9 cellular contexts compared by ENCODE assay signal in genomic region chrX:156030474-156030873, GRCh38. TPM values are rescaled to one million over a fixed set of nuclear protein-coding genes. Genes with fewer than 3 reads are reported as not detected.
A peak's percentile ranks its signal among the peaks of the same experiment; 100 is the strongest.
DNase-seq lines count a peak whose midpoint lies in the region; ATAC-seq, FAIRE-seq and TF ChIP-seq lines count a peak whose summit lies in the region.
"Not testable (repeated sequence)": the region's sequence is repeated elsewhere in the genome, so short reads cannot be mapped to it uniquely, and the experiment has no call there.
"Had no signal": no experiment of that assay in that cellular context is flagged by ENCODE, and none has a peak within 500 bp of the region (broad histone marks: within the 10 kb centered on the region; RNA-seq: fewer than 3 reads in every experiment).

No MANE protein-coding gene starts in this region.

- in situ Hi-C loops in IMR-90 (cut with MboI; ENCODE audit: low sequenced_read_pairs); GM12878 (cut with MboI): not testable (repeated sequence)

- H3K4me2 ChIP-seq in IMR-90 (ENCODE audit: low read depth, low read length); GM12878 (ENCODE audit: control insufficient read depth, insufficient read depth): not testable (repeated sequence)

- not testable (repeated sequence) for H4K20me1 ChIP-seq in IMR-90 (ENCODE audit: insufficient read depth, low read length); GM12878 (ENCODE audit: control insufficient read depth, insufficient read depth)

- POLR2A ChIA-PET in IMR-90 (lab: Charles Lee; ENCODE audit: unreplicated experiment); GM12878 (lab: Charles Lee): not testable (repeated sequence)

- not testable (repeated sequence) for H3K56ac ChIP-seq in IMR-90 (ENCODE audit: extremely low read depth, insufficient read depth, low read length)

- not testable (repeated sequence) for H3K4me3 Mint-ChIP-seq in immature natural killer cell, naive B cell

- H3K27ac ChIP-seq in IMR-90 (ENCODE audit: insufficient read depth, low read length); GM12878 (ENCODE audit: control insufficient read depth, insufficient read depth): not testable (repeated sequence)

- BruUV-seq in IMR-90 (replicated peaks; lab: Mats Ljungman, UMichigan); GM12878 (replicated peaks; lab: Mats Ljungman, UMichigan): not testable (repeated sequence)

- TF ChIP-seq RAD21 in IMR-90 (IDR thresholded peaks at IDR 0.05; ENCODE audit: low read length); GM12878 (IDR thresholded peaks at IDR 0.05; ENCODE audit: insufficient read depth, low read depth, low read length): not testable (repeated sequence)

- H3K36me3 Mint-ChIP-seq in immature natural killer cell, naive B cell: not testable (repeated sequence)

- H3K4me3 ChIP-seq in IMR-90 (ENCODE audit: insufficient read depth, low read depth, low read length); GM12878: not testable (repeated sequence)

- CTCF ChIA-PET in IMR-90 (lab: Yijun Ruan, JAX); GM12878 (lab: Yijun Ruan, JAX): not testable (repeated sequence)

- not testable (repeated sequence) for H2BK15ac ChIP-seq in IMR-90 (ENCODE audit: low read depth, low read length)

- not testable (repeated sequence) for H4K8ac ChIP-seq in IMR-90 (ENCODE audit: low read depth in 2 of 2, low read length in 2 of 2)

- H2AK5ac ChIP-seq in IMR-90 (ENCODE audit: low read depth, low read length): not testable (repeated sequence)

- not testable (repeated sequence) for TF ChIP-seq CTCF in IMR-90 (conservative IDR thresholded peaks at IDR 0.05; ENCODE audit: low read depth, low read length); GM12878 (IDR thresholded peaks at IDR 0.05 in 2 of 3, conservative IDR thresholded peaks at IDR 0.05 in 1 of 3; ENCODE audit: control insufficient read depth in 2 of 3, extremely low read depth in 1 of 3, insufficient read depth in 1 of 3, low read depth in 3 of 3, low read length in 3 of 3)

- H2BK5ac ChIP-seq in IMR-90 (ENCODE audit: low read depth, low read length, poor library complexity, severe bottlenecking): peak overlapping the region; percentile 37

- TF ChIP-seq POLR2A in IMR-90 (IDR thresholded peaks at IDR 0.05; ENCODE audit: low read depth, low read length); GM12878 (IDR thresholded peaks at IDR 0.05; ENCODE audit: low read depth, low read length): not testable (repeated sequence)

- not testable (repeated sequence) for H3K27me3 Mint-ChIP-seq in immature natural killer cell (ENCODE audit: low read depth in 3 of 3); naive B cell

- not testable (repeated sequence) for H3K9me1 ChIP-seq in IMR-90 (ENCODE audit: insufficient read depth, low read length)

- SMC1A ChIA-PET in GM12878 (lab: Charles Lee; ENCODE audit: uncharacterized antibody, unreplicated experiment): not testable (repeated sequence)

- not testable (repeated sequence) for H3K14ac ChIP-seq in IMR-90 (replicated peaks; ENCODE audit: low read depth, low read length)

- H2BK20ac ChIP-seq in IMR-90 (ENCODE audit: low read depth, low read length): not testable (repeated sequence)

- not testable (repeated sequence) for ATAC-seq in IMR-90 (ENCODE audit: low read depth); GM12878; naive B cell (ENCODE audit: low read depth in 2 of 2)

- not testable (repeated sequence) for H2AFZ ChIP-seq in IMR-90 (replicated peaks; ENCODE audit: low read length, poor library complexity); GM12878 (ENCODE audit: control insufficient read depth, low read depth, low read length)

- H3K23ac ChIP-seq in IMR-90 (ENCODE audit: low read depth, low read length): not testable (repeated sequence)

- H3K18ac ChIP-seq in IMR-90 (ENCODE audit: low read depth, low read length): not testable (repeated sequence)

- not testable (repeated sequence) for H3K27ac Mint-ChIP-seq in immature natural killer cell, naive B cell

- intact Hi-C loops in IMR-90 (cut with micrococcal nuclease); GM12878 (cut with micrococcal nuclease; ENCODE audit: unreplicated experiment): not testable (repeated sequence)

- not testable (repeated sequence) for H3K9me3 ChIP-seq in IMR-90 (ENCODE audit: control insufficient read depth, insufficient read depth, low read length); GM12878 (replicated peaks; ENCODE audit: control insufficient read depth, insufficient read depth, low read length)

- dilution Hi-C loops in IMR-90 (cut with HindIII; ENCODE audit: low sequenced_read_pairs, unreplicated experiment): not testable (repeated sequence)

- RAD21 ChIA-PET in GM12878 (lab: Charles Lee; ENCODE audit: unreplicated experiment): not testable (repeated sequence)

- not testable (repeated sequence) for DNase-seq in GM18507 (ENCODE audit: extremely low spot score, insufficient read length, low read depth); IMR-90; GM12878 (ENCODE audit: low read depth, low spot score)
- DNase-seq in activated T-cell treated with anti-CD3 and anti-CD28 coated beads for 4 hours: peak; percentile 38
- peak; percentile 28 to 53 (median 28) for DNase-seq in immature natural killer cell
- peak; percentile 16 for DNase-seq in naive B cell
- peak; percentile 43 to 52 for DNase-seq in stimulated activated CD4-positive, alpha-beta T cell treated with anti-CD3 and anti-CD28 coated beads, Interleukin-2, amount 100 ng/mL, for 48 hours

- H3K79me2 ChIP-seq in GM12878 (ENCODE audit: control insufficient read depth, insufficient read depth, low read length): not testable (repeated sequence)

- H3K9me3 Mint-ChIP-seq in immature natural killer cell, naive B cell: not testable (repeated sequence)

- TF ChIP-seq EP300 in GM12878 (IDR thresholded peaks at IDR 0.05; ENCODE audit: borderline replicate concordance in 1 of 2, control insufficient read depth in 1 of 2, low read depth in 2 of 2, low read length in 2 of 2): not testable (repeated sequence)

- H3K27me3 ChIP-seq in IMR-90 (ENCODE audit: control insufficient read depth, insufficient read depth, low read length); GM12878 (replicated peaks in 1 of 2; ENCODE audit: control insufficient read depth in 2 of 2, insufficient read depth in 2 of 2, low read length in 1 of 2): not testable (repeated sequence)

- H3K79me1 ChIP-seq in IMR-90 (ENCODE audit: low read depth in 1 of 2, low read length in 2 of 2): not testable (repeated sequence)

- H2BK120ac ChIP-seq in IMR-90 (ENCODE audit: low read depth, low read length): not testable (repeated sequence)

- not testable (repeated sequence) for H4K91ac ChIP-seq in IMR-90 (ENCODE audit: insufficient read depth, low read depth, low read length)

- H3K36me3 ChIP-seq in IMR-90 (ENCODE audit: control insufficient read depth, insufficient read depth, low read length); GM12878 (ENCODE audit: control insufficient read depth in 2 of 2, insufficient read depth in 2 of 2, low read length in 1 of 2): not testable (repeated sequence)

- FAIRE-seq in GM18507 (lab: Jason Lieb, UNC): peak; percentile 87
- FAIRE-seq in GM12878 (lab: Jason Lieb, UNC): peak; percentile 78

- not testable (repeated sequence) for H3K4me1 Mint-ChIP-seq in immature natural killer cell, naive B cell

- H3K4me1 ChIP-seq in IMR-90 (ENCODE audit: control insufficient read depth, insufficient read depth, low read length); GM12878 (ENCODE audit: control insufficient read depth, insufficient read depth, low read length): not testable (repeated sequence)

- H2AK9ac ChIP-seq in IMR-90 (replicated peaks; ENCODE audit: low read depth, low read length, poor library complexity): not testable (repeated sequence)

- H3K4ac ChIP-seq in IMR-90 (ENCODE audit: low read depth, low read length): not testable (repeated sequence)

- not testable (repeated sequence) for H4K5ac ChIP-seq in IMR-90 (ENCODE audit: low read depth, low read length)

- not testable (repeated sequence) for H3K9ac ChIP-seq in IMR-90 (ENCODE audit: low read depth, low read length); GM12878 (ENCODE audit: control insufficient read depth, insufficient read depth, low read length)

TF ChIP-seq in GM12878, 131 proteins besides CTCF, POLR2A, EP300 and RAD21:
- TF ChIP-seq SUZ12 (IDR thresholded peaks at IDR 0.05; ENCODE audit: unreplicated experiment): peak; percentile 76

RNA-seq across cellular contexts. Expression of gene IL9R, which starts 33.0 kb away (rescaled TPM):
- not detected in 2 replicates for total RNA-seq in IMR-90 (2012; rRNA removed)
- polyA plus RNA-seq in IMR-90 (2012; rRNA removed): 0.05 TPM in 1 of 2 replicates, not detected in the other
- not detected in 2 replicates for polyA plus RNA-seq in IMR-90 (2012; cell fraction: cytosol; rRNA removed)
- 0.07 and 0.08 TPM in 2 replicates for polyA plus RNA-seq in IMR-90 (2012; cell fraction: nucleus; rRNA removed; ENCODE audit: low replicate concordance)
- total RNA-seq in GM12878 (2013; cell fraction: nucleolus; rRNA removed): 7.8 and 8.1 TPM in 2 replicates
- 2.8 and 4.7 TPM in 2 replicates for total RNA-seq in GM12878 (2014; rRNA removed)
- total RNA-seq in GM12878 (2014; rRNA removed; fragmentation: Illumina TruSeq; extraction: Trizol): 2.0 and 2.5 TPM in 2 replicates
- total RNA-seq in GM12878 (2021): 4.1 and 4.3 TPM in 2 replicates
- polyA plus RNA-seq in GM12878 (2011; ENCODE audit: low read depth): 1.2 TPM
- 0.97 and 1.6 TPM in 2 replicates for polyA plus RNA-seq in GM12878 (2011; rRNA removed)
- 1.9 and 4.0 TPM in 2 replicates for polyA plus RNA-seq in GM12878 (2011; cell fraction: cytosol; rRNA removed)
- polyA plus RNA-seq in GM12878 (2011; cell fraction: nucleus; rRNA removed): 4.8 and 5.2 TPM in 2 replicates
- 2.5 and 3.6 TPM in 2 replicates for polyA plus RNA-seq in GM12878 (2012)
- 0.76 and 2.0 TPM in 2 replicates for polyA plus RNA-seq in GM12878 (2014; fragmentation: Illumina TruSeq; extraction: Trizol)
- polyA plus RNA-seq in GM12878 (2014; fragmentation: Nextera tagmentation; extraction: Ambion mirVana): under 1 TPM; 0.47 to 0.79 TPM
- polyA plus RNA-seq in GM12878 (2014; rRNA removed): 4.3 TPM in 2 replicates
- polyA plus RNA-seq in GM12878 (2016; fragmentation: Nextera tagmentation; extraction: Ambion mirVana): 1 to 10 TPM; 4.7 to 5.9 TPM
- 1.1 and 1.8 TPM in 2 replicates for polyA minus RNA-seq in GM12878 (2011; rRNA and poly(A)+ RNA removed)
- polyA minus RNA-seq in GM12878 (2011; cell fraction: cytosol; rRNA and poly(A)+ RNA removed): not detected in 2 replicates
- polyA minus RNA-seq in GM12878 (2011; cell fraction: nucleus; rRNA and poly(A)+ RNA removed): 0.97 and 1.5 TPM in 2 replicates
- under 1 TPM in 1 of 3 donors, not detected in 2; 0.14 TPM for polyA plus RNA-seq in immature natural killer cell
- 10 to 100 TPM in 2 of 6 donors, 1 to 10 TPM in 4; 5.1 to 16.2 (median 8.0) TPM for polyA plus RNA-seq in naive B cell (ENCODE audit: low read depth in 6 of 6)
- total RNA-seq: Caco-2, PC-3 had no signal
